Comparison of ENCODE assay signal across 17 cellular contexts in genomic region chr9:108694191-108694590, GRCh38.
A peak's percentile ranks its signal among the peaks of the same experiment; 100 is the strongest.
DNase-seq lines count a peak whose midpoint lies in the region; ATAC-seq, FAIRE-seq and TF ChIP-seq lines count a peak whose summit lies in the region.
"Had no signal": no experiment of that assay in that cellular context is flagged by ENCODE, and none has a peak within 500 bp of the region (broad histone marks: within the 10 kb centered on the region; RNA-seq: fewer than 3 reads in every experiment).

No MANE protein-coding gene starts in this region.

- H3K27ac Mint-ChIP-seq in neural progenitor cell, result peak overlapping the region; percentile 51
- H3K27ac Mint-ChIP-seq: CD4-positive, alpha-beta memory T cell; H9 had no signal

- peak; percentile 22 for DNase-seq in islet precursor cell
- no peak for DNase-seq in neural progenitor cell (ENCODE audit: low spot score)
- DNase-seq in NCI-H2196 (lab: John Stamatoyannopoulos, UW; ENCODE audit: unreplicated experiment), result no peak
- no peak for DNase-seq in HTR-8/SVneo (ENCODE audit: insufficient read length, low spot score)
- DNase-seq in sciatic nerve (ENCODE audit: low spot score), result no peak
- DNase-seq: BE2C; CD4-positive, alpha-beta memory T cell; DMS79; EL; GOT3; H9 had no signal

- ATAC-seq in sciatic nerve (no peak), GM19455 (IDR thresholded peaks at IDR 0.05; ENCODE audit: unreplicated experiment) (no peak)

- no peaks in the 10 kb centered on the region for H3K36me3 Mint-ChIP-seq in neural progenitor cell
- H3K36me3 Mint-ChIP-seq: CD4-positive, alpha-beta memory T cell had no signal

- no peak overlapping the region for H3K9ac ChIP-seq in neural progenitor cell

- peaks cover 4% of the 10 kb centered on the region for H3K4me1 ChIP-seq in neural progenitor cell
- H3K4me1 ChIP-seq: BE2C had no signal

- H3K27ac ChIP-seq in VCaP (peak overlapping the region; percentile 30; the same call in 1 of the 2 replicates), neural progenitor cell (no peak overlapping the region)
- H3K27ac ChIP-seq: C4-2B had no signal

- intact Hi-C loops in sciatic nerve (cut with DNase I), result no loop called here

- no peaks in the 10 kb centered on the region for H3K36me3 ChIP-seq in neural progenitor cell
- H3K36me3 ChIP-seq: BE2C had no signal

- H3K79me2 ChIP-seq in neural progenitor cell (ENCODE audit: low read depth), result no peaks in the 10 kb centered on the region

- H4K20me1 ChIP-seq in neural progenitor cell (ENCODE audit: low read depth), result no peaks in the 10 kb centered on the region

- no peak overlapping the region for H3K4me3 Mint-ChIP-seq in neural progenitor cell
- H3K4me3 Mint-ChIP-seq: CD4-positive, alpha-beta memory T cell; H9 had no signal

- no peaks in the 10 kb centered on the region for H3F3A ChIP-seq in neural progenitor cell (ENCODE audit: low read depth)

- no peaks in the 10 kb centered on the region for H3K4me1 Mint-ChIP-seq in neural progenitor cell
- H3K4me1 Mint-ChIP-seq: CD4-positive, alpha-beta memory T cell; H9 had no signal

- H2AFZ ChIP-seq in neural progenitor cell (replicated peaks), result no peak overlapping the region

- no peaks in the 10 kb centered on the region for H3K27me3 ChIP-seq in neural progenitor cell
- H3K27me3 ChIP-seq: BE2C had no signal

- no peaks in the 10 kb centered on the region for H3K9me3 ChIP-seq in neural progenitor cell (ENCODE audit: low read depth)
- H3K9me3 ChIP-seq: BE2C had no signal

- no peak for TF ChIP-seq CTCF in VCaP (conservative IDR thresholded peaks at IDR 0.05)
- no peak for TF ChIP-seq CTCF in neural progenitor cell (IDR thresholded peaks at IDR 0.05)

- H3K4me3 ChIP-seq in neural progenitor cell, result no peak overlapping the region

- H3K9me3 Mint-ChIP-seq in neural progenitor cell, result peaks cover 4% of the 10 kb centered on the region

- peaks cover 5% of the 10 kb centered on the region for H3K27me3 Mint-ChIP-seq in neural progenitor cell (ENCODE audit: insufficient read depth, low read depth)

- FAIRE-seq in HTR-8/SVneo (lab: Jason Lieb, UNC), result no peak
- FAIRE-seq: A204.1, G401.6, GM12891 had no signal

- H3K4me2 ChIP-seq in neural progenitor cell, result no peak overlapping the region
